In genomic region chr21:29475329-29475728, GRCh38 we compare ENCODE assay signal across 21 cellular contexts.
DNase-seq lines count a peak whose midpoint lies in the region; ATAC-seq, FAIRE-seq and TF ChIP-seq lines count a peak whose summit lies in the region.
"Had no signal": no experiment of that assay in that cellular context is flagged by ENCODE, and none has a peak within 500 bp of the region (broad histone marks: within the 10 kb centered on the region; RNA-seq: fewer than 3 reads in every experiment).

No MANE protein-coding gene starts in this region.

- POLR2A ChIA-PET in activated naive CD8-positive, alpha-beta T cell treated with anti-CD3 and anti-CD28 coated beads, Interleukin-2, amount 10 ng/mL, durations not matched to agents 7 days and 5 days (lab: Charles Lee), result no interaction called here
- POLR2A ChIA-PET in K562 (lab: Yijun Ruan, JAX), result interaction anchor here (0.7 kb wide), 1 partner anchor 372 kb away, joined by 3 read pairs; no protein-coding TSS in a partner anchor

- BruUV-seq in K562 (replicated peaks; lab: Mats Ljungman, UMichigan), result no TSS peak

- in situ Hi-C loops in GM23248 (cut with MboI), result loop anchor here (25.0 kb wide), 1 partner anchor 362 kb away; no protein-coding TSS in a partner anchor
- in situ Hi-C loops in K562 (cut with MboI), result no loop called here

- H3K4me1 ChIP-seq in GM23248 (ENCODE audit: insufficient read depth) (peaks cover 22% of the 10 kb centered on the region), K562 (replicated peaks in 1 of 2; ENCODE audit: control insufficient read depth in 2 of 2, insufficient read depth in 2 of 2, low read length in 2 of 2) (peaks cover 0 to 8% of the 10 kb centered on the region in 2 experiments; a peak in 3 of 5 replicates)
- H3K4me1 ChIP-seq: A549 had no signal

- H3K9ac ChIP-seq in GM23248, result no peak overlapping the region
- H3K9ac ChIP-seq in K562 (ENCODE audit: insufficient read depth in 1 of 2, low read depth in 2 of 2, low read length in 2 of 2), result no peak overlapping the region
- H3K9ac ChIP-seq: BLaER1 treated with 17β-estradiol and CSF1 and Interleukin-3, amounts not matched to agents 10 nM and 100 nM had no signal

- no peaks in the 10 kb centered on the region for H3K9me2 ChIP-seq in GM23248 (ENCODE audit: insufficient read depth)

- no peak for TF ChIP-seq RAD21 in K562 (CRISPR knock-in tag; conservative IDR thresholded peaks at IDR 0.05 in 1 of 2, IDR thresholded peaks at IDR 0.05 in 1 of 2)

- FAIRE-seq in K562 (lab: Jason Lieb, UNC), result no peak
- FAIRE-seq: A549, D721Med, G401.6, GM12891, GM19239 had no signal

- H3K27ac ChIP-seq in GM23248 (no peak overlapping the region), K562 (ENCODE audit: extremely low read depth, low read depth, low read length) (no peak overlapping the region), caudate nucleus (ENCODE audit: low read depth, low read length) (no peak overlapping the region)
- H3K27ac ChIP-seq: 22Rv1; A549; BLaER1 treated with 17β-estradiol and CSF1 and Interleukin-3, amounts not matched to agents 10 nM and 100 nM; C4-2B had no signal

- H3K4me1 Mint-ChIP-seq in activated naive CD8-positive, alpha-beta T cell treated with anti-CD3 and anti-CD28 coated beads, Interleukin-2, amount 10 ng/mL, durations not matched to agents 7 days and 5 days, result peaks cover 5% of the 10 kb centered on the region
- peaks cover 12% of the 10 kb centered on the region for H3K4me1 Mint-ChIP-seq in activated naive CD8-positive, alpha-beta T cell treated with anti-CD3 and anti-CD28 coated beads for 36 hours

- H3K27me3 ChIP-seq in GM23248 (replicated peaks; ENCODE audit: insufficient read depth), result no peaks in the 10 kb centered on the region
- no peaks in the 10 kb centered on the region for H3K27me3 ChIP-seq in K562 (ENCODE audit: control insufficient read depth in 2 of 2, insufficient read depth in 2 of 2, low read length in 2 of 2)
- H3K27me3 ChIP-seq: BLaER1 treated with 17β-estradiol and CSF1 and Interleukin-3, amounts not matched to agents 10 nM and 100 nM had no signal

- no peaks in the 10 kb centered on the region for H3K36me3 ChIP-seq in GM23248 (ENCODE audit: low read depth)
- H3K36me3 ChIP-seq in K562 (ENCODE audit: control insufficient read depth, insufficient read depth, low read length), result no peaks in the 10 kb centered on the region

- H3K79me2 ChIP-seq in GM23248 (ENCODE audit: insufficient read depth) (no peaks in the 10 kb centered on the region), K562 (ENCODE audit: control insufficient read depth, insufficient read depth, low read length) (no peaks in the 10 kb centered on the region)

- H3K4me3 Mint-ChIP-seq in activated naive CD8-positive, alpha-beta T cell treated with anti-CD3 and anti-CD28 coated beads, Interleukin-2, amount 10 ng/mL, durations not matched to agents 7 days and 5 days, result no peak overlapping the region
- H3K4me3 Mint-ChIP-seq in activated naive CD8-positive, alpha-beta T cell treated with anti-CD3 and anti-CD28 coated beads for 36 hours, result no peak overlapping the region
- H3K4me3 Mint-ChIP-seq: B cell had no signal

- H3K4me2 ChIP-seq in GM23248 (ENCODE audit: unreplicated experiment), result no peak overlapping the region
- H3K4me2 ChIP-seq in K562 (ENCODE audit: insufficient read depth, low read length), result no peak overlapping the region

- H3K4me3 ChIP-seq in GM23248 (no peak overlapping the region), K562 (no peak overlapping the region)
- H3K4me3 ChIP-seq: BLaER1 treated with 17β-estradiol and CSF1 and Interleukin-3, amounts not matched to agents 10 nM and 100 nM had no signal

- 100% methylated on average over 2 of the region's 2 CpGs for WGBS in GM23248 (ENCODE audit: low coverage in 1 of 2, low lambda C conversion rate in 2 of 2, missing lambda C conversion rate in 2 of 2), 2 experiments
- 97% methylated on average over 2 of the region's 2 CpGs for WGBS in K562 (ENCODE audit: insufficient coverage, low coverage, missing lambda C conversion rate)

- H3K9me1 ChIP-seq in K562 (ENCODE audit: control insufficient read depth, insufficient read depth, low read length), result no peaks in the 10 kb centered on the region

- H3F3A ChIP-seq in GM23248 (ENCODE audit: insufficient read depth), result peaks cover 30% of the 10 kb centered on the region; the same call in 1 of the 2 replicates

- H2AFZ ChIP-seq in GM23248, result peak overlapping the region; percentile 92; the same call in 1 of the 2 replicates
- H2AFZ ChIP-seq in K562 (ENCODE audit: low read depth, low read length), result peak overlapping the region; percentile 68

- no peak for TF ChIP-seq EP300 in K562 (IDR thresholded peaks at IDR 0.05; ENCODE audit: low read length)

- no peak for TF ChIP-seq CTCF in K562 (IDR thresholded peaks at IDR 0.05 in 2 of 3, conservative IDR thresholded peaks at IDR 0.05 in 1 of 3; ENCODE audit: insufficient read depth in 2 of 3, low read depth in 1 of 3, low read length in 3 of 3)

- CTCF ChIA-PET in K562 (lab: Yijun Ruan, JAX; ENCODE audit: low intra/inter-chr PET ratio), result interaction anchor here (0.6 to 1.4 kb wide), 2 partner anchors 12 to 149 kb away, joined by 3 read pairs; no protein-coding TSS in a partner anchor

- H4K20me1 ChIP-seq in GM23248 (ENCODE audit: insufficient read depth) (no peaks in the 10 kb centered on the region), K562 (replicated peaks; ENCODE audit: control insufficient read depth, insufficient read depth, low read length) (no peaks in the 10 kb centered on the region)
- H4K20me1 ChIP-seq: BLaER1 treated with 17β-estradiol and CSF1 and Interleukin-3, amounts not matched to agents 10 nM and 100 nM had no signal

- no peak for DNase-seq in activated naive CD8-positive, alpha-beta T cell treated with anti-CD3 and anti-CD28 coated beads, Interleukin-2, amount 10 ng/mL, durations not matched to agents 7 days and 5 days
- DNase-seq in activated naive CD8-positive, alpha-beta T cell treated with anti-CD3 and anti-CD28 coated beads for 36 hours, result no peak
- no peak for DNase-seq in GM23248
- no peak for DNase-seq in K562 (ENCODE audit: extremely low read depth in 1 of 4, low spot score in 3 of 4)
- no peak for DNase-seq in caudate nucleus (lab: John Stamatoyannopoulos, UW)
- DNase-seq: AML-193; Caco-2; Calu3; CD4-positive, alpha-beta T cell; CD8-positive, alpha-beta T cell; DMS79 treated with DMSO at 0.1 percent for 48 hours; GF-D8 had no signal

- H3K9me3 Mint-ChIP-seq in activated naive CD8-positive, alpha-beta T cell treated with anti-CD3 and anti-CD28 coated beads, Interleukin-2, amount 10 ng/mL, durations not matched to agents 7 days and 5 days, result no peaks in the 10 kb centered on the region
- no peaks in the 10 kb centered on the region for H3K9me3 Mint-ChIP-seq in activated naive CD8-positive, alpha-beta T cell treated with anti-CD3 and anti-CD28 coated beads for 36 hours
- H3K9me3 Mint-ChIP-seq: CD8-positive, alpha-beta T cell had no signal

- H3K27me3 Mint-ChIP-seq in activated naive CD8-positive, alpha-beta T cell treated with anti-CD3 and anti-CD28 coated beads, Interleukin-2, amount 10 ng/mL, durations not matched to agents 7 days and 5 days, result no peaks in the 10 kb centered on the region
- H3K27me3 Mint-ChIP-seq in activated naive CD8-positive, alpha-beta T cell treated with anti-CD3 and anti-CD28 coated beads for 36 hours, result no peaks in the 10 kb centered on the region
- H3K27me3 Mint-ChIP-seq: B cell; CD4-positive, alpha-beta T cell had no signal

- H3K9me3 ChIP-seq in GM23248 (ENCODE audit: low read depth) (no peaks in the 10 kb centered on the region), K562 (replicated peaks; ENCODE audit: control insufficient read depth, insufficient read depth, low read depth, low read length) (no peaks in the 10 kb centered on the region)
- H3K9me3 ChIP-seq: A549, Caco-2 had no signal

- peaks cover 1% of the 10 kb centered on the region for H3K36me3 Mint-ChIP-seq in activated naive CD8-positive, alpha-beta T cell treated with anti-CD3 and anti-CD28 coated beads, Interleukin-2, amount 10 ng/mL, durations not matched to agents 7 days and 5 days
- no peaks in the 10 kb centered on the region for H3K36me3 Mint-ChIP-seq in activated naive CD8-positive, alpha-beta T cell treated with anti-CD3 and anti-CD28 coated beads for 36 hours

- ATAC-seq in activated naive CD8-positive, alpha-beta T cell treated with anti-CD3 and anti-CD28 coated beads, Interleukin-2, amount 10 ng/mL, durations not matched to agents 7 days and 5 days (ENCODE audit: low read depth), result no peak
- no peak for ATAC-seq in K562
- ATAC-seq: A549; CD8-positive, alpha-beta T cell had no signal

- TF ChIP-seq POLR2A in K562 (conservative IDR thresholded peaks at IDR 0.05), result no peak

- intact Hi-C loops in K562 (cut with micrococcal nuclease), result loop anchor here (5.0 to 10.0 kb wide), 4 partner anchors 167 to 388 kb away; no protein-coding TSS in a partner anchor

- peak overlapping the region; percentile 19 for H3K27ac Mint-ChIP-seq in activated naive CD8-positive, alpha-beta T cell treated with anti-CD3 and anti-CD28 coated beads, Interleukin-2, amount 10 ng/mL, durations not matched to agents 7 days and 5 days
- no peak overlapping the region for H3K27ac Mint-ChIP-seq in activated naive CD8-positive, alpha-beta T cell treated with anti-CD3 and anti-CD28 coated beads for 36 hours
- H3K27ac Mint-ChIP-seq: B cell had no signal

TF ChIP-seq in K562, 482 proteins besides CTCF, POLR2A, EP300 and RAD21 (continues in another document):
- TF ChIP-seq SNIP1 (IDR thresholded peaks at IDR 0.05; ENCODE audit: low read depth) (no peak), CHD1 (IDR thresholded peaks at IDR 0.05; ENCODE audit: low read length) (no peak), ZNF316 (IDR thresholded peaks at IDR 0.05) (no peak), ZNF57 (CRISPR knock-in tag; IDR thresholded peaks at IDR 0.05) (no peak), VEZF1 (CRISPR knock-in tag; IDR thresholded peaks at IDR 0.05) (no peak), FIP1L1 (IDR thresholded peaks at IDR 0.05; ENCODE audit: low read depth, low read length, poor library complexity, severe bottlenecking) (no peak), BCOR (IDR thresholded peaks at IDR 0.05) (no peak)
